In genomic region chrX:40145001-40145631, GRCh38 we compare ENCODE assay signal across 11 cellular contexts. TPM values are rescaled to one million over a fixed set of nuclear protein-coding genes. Genes with fewer than 3 reads are reported as not detected.
DNase-seq lines count a peak whose midpoint lies in the region; ATAC-seq, FAIRE-seq and TF ChIP-seq lines count a peak whose summit lies in the region.
"Had no signal": no experiment of that assay in that cellular context is flagged by ENCODE, and none has a peak within 500 bp of the region (broad histone marks: within the 10 kb centered on the region; RNA-seq: fewer than 3 reads in every experiment).

No MANE protein-coding gene starts in this region.

- WGBS in K562 (ENCODE audit: insufficient coverage, low coverage, missing lambda C conversion rate): 95% methylated on average over 12 of the region's 39 CpGs
- WGBS in thymus: 20% methylated on average over 39 of the region's 39 CpGs

- H4K20me1 ChIP-seq in K562 (replicated peaks; ENCODE audit: control insufficient read depth, insufficient read depth, low read length): no peaks in the 10 kb centered on the region

- H3K4me3 ChIP-seq in K562 (no peak overlapping the region), thymus (ENCODE audit: low read length) (peak overlapping the region; percentile 51)

- TF ChIP-seq CTCF in K562 (IDR thresholded peaks at IDR 0.05 in 2 of 3, conservative IDR thresholded peaks at IDR 0.05 in 1 of 3; ENCODE audit: insufficient read depth in 2 of 3, low read depth in 1 of 3, low read length in 3 of 3): no peak

- no peak for FAIRE-seq in K562 (lab: Jason Lieb, UNC)
- FAIRE-seq: TTC549 had no signal

- in situ Hi-C loops in K562 (cut with MboI): no loop called here

- ATAC-seq in K562: no peak
- no peak for ATAC-seq in GM21717 (IDR thresholded peaks at IDR 0.05; ENCODE audit: unreplicated experiment)

- peaks cover 22% of the 10 kb centered on the region for H3K79me2 ChIP-seq in K562 (ENCODE audit: control insufficient read depth, insufficient read depth, low read length)

- BruUV-seq in K562 (replicated peaks; lab: Mats Ljungman, UMichigan): no TSS peak

- POLR2A ChIA-PET in K562 (lab: Yijun Ruan, JAX): interaction anchor here (1.0 kb wide), 1 partner anchor 37 kb away, joined by 4 read pairs; no protein-coding TSS in a partner anchor

- H3K27ac ChIP-seq in K562 (ENCODE audit: extremely low read depth, low read depth, low read length) (no peak overlapping the region), thymus (ENCODE audit: low read depth) (no peak overlapping the region)
- H3K27ac ChIP-seq: epithelial cell of prostate had no signal

- CTCF ChIA-PET in K562 (lab: Yijun Ruan, JAX; ENCODE audit: low intra/inter-chr PET ratio): no interaction called here

- no peak overlapping the region for H3K4me2 ChIP-seq in K562 (ENCODE audit: insufficient read depth, low read length)

- H3K9ac ChIP-seq in K562 (ENCODE audit: insufficient read depth in 1 of 2, low read depth in 2 of 2, low read length in 2 of 2): no peak overlapping the region

- DNase-seq in NCI-H82 (lab: John Stamatoyannopoulos, UW) (peak; percentile 55), NCI-H82 treated with DMSO at 0.1 percent for 48 hours (lab: John Stamatoyannopoulos, UW; ENCODE audit: unreplicated experiment) (no peak), K562 (ENCODE audit: extremely low read depth in 1 of 4, low spot score in 3 of 4) (no peak), left kidney (ENCODE audit: low read depth, low spot score) (peak; percentile 66), HuH-7 (ENCODE audit: low spot score) (no peak), DMS79 treated with DMSO at 0.1 percent for 48 hours (lab: John Stamatoyannopoulos, UW) (no peak)
- DNase-seq: ACHN had no signal

- TF ChIP-seq EP300 in K562 (IDR thresholded peaks at IDR 0.05; ENCODE audit: low read length): no peak

- no peak for TF ChIP-seq RAD21 in K562 (CRISPR knock-in tag; conservative IDR thresholded peaks at IDR 0.05 in 1 of 2, IDR thresholded peaks at IDR 0.05 in 1 of 2)

- H3K9me3 ChIP-seq in K562 (replicated peaks; ENCODE audit: control insufficient read depth, insufficient read depth, low read depth, low read length): no peaks in the 10 kb centered on the region
- H3K9me3 ChIP-seq in thymus (ENCODE audit: control insufficient read depth): no peaks in the 10 kb centered on the region

- H2AFZ ChIP-seq in K562 (ENCODE audit: low read depth, low read length): no peak overlapping the region

- no peak for TF ChIP-seq POLR2A in K562 (conservative IDR thresholded peaks at IDR 0.05)

- H3K36me3 ChIP-seq in K562 (ENCODE audit: control insufficient read depth, insufficient read depth, low read length) (no peaks in the 10 kb centered on the region), thymus (ENCODE audit: control insufficient read depth, insufficient read depth) (no peaks in the 10 kb centered on the region)

- no peaks in the 10 kb centered on the region for H3K9me1 ChIP-seq in K562 (ENCODE audit: control insufficient read depth, insufficient read depth, low read length)

- H3K4me1 ChIP-seq in K562 (replicated peaks in 1 of 2; ENCODE audit: control insufficient read depth in 2 of 2, insufficient read depth in 2 of 2, low read length in 2 of 2): peaks cover 32 to 60% of the 10 kb centered on the region in 2 experiments
- H3K4me1 ChIP-seq in thymus (ENCODE audit: control insufficient read depth, insufficient read depth, low read length): peaks cover 12% of the 10 kb centered on the region

- intact Hi-C loops in K562 (cut with micrococcal nuclease): no loop called here

- H3K27me3 ChIP-seq in K562 (ENCODE audit: control insufficient read depth in 2 of 2, insufficient read depth in 2 of 2, low read length in 2 of 2) (no peaks in the 10 kb centered on the region), thymus (ENCODE audit: control insufficient read depth, insufficient read depth) (no peaks in the 10 kb centered on the region)

TF ChIP-seq in K562, 482 proteins besides CTCF, POLR2A, EP300 and RAD21:
- no peak for TF ChIP-seq STAT5B (CRISPR knock-in tag; IDR thresholded peaks at IDR 0.05)
- TF ChIP-seq ZBTB33 (CRISPR knock-in tag; IDR thresholded peaks at IDR 0.05): peak; percentile 57

RNA-seq across cellular contexts. Expression of gene BCOR, which starts 47.4 kb away (rescaled TPM):
- 128 and 140 TPM in 2 replicates for total RNA-seq in K562 (2011; cell fraction: chromatin; rRNA removed; ENCODE audit: low replicate concordance)
- total RNA-seq in K562 (2011; cell fraction: nucleolus; rRNA removed): 71.6 and 74.4 TPM in 2 replicates
- 97.0 and 135 TPM in 2 replicates for total RNA-seq in K562 (2011; cell fraction: nucleoplasm; rRNA removed)
- 73.7 and 76.0 TPM in 2 replicates for total RNA-seq in K562 (2014; rRNA removed)
- total RNA-seq in K562 (2014; rRNA removed; fragmentation: Illumina TruSeq; extraction: Trizol): 37.6 and 37.9 TPM in 2 replicates
- 33.0 and 36.6 TPM in 2 replicates for total RNA-seq in K562 (2015; rRNA removed; fragmentation: Illumina TruSeq; extraction: Trizol)
- total RNA-seq in K562 (2021): 98.3 and 113 TPM in 2 replicates
- polyA plus RNA-seq in K562 (2011; rRNA removed): 27.5 and 28.1 TPM in 2 replicates
- 30.1 and 38.0 TPM in 2 replicates for polyA plus RNA-seq in K562 (2011; cell fraction: cytosol; rRNA removed)
- polyA plus RNA-seq in K562 (2011; cell fraction: nucleus; rRNA removed): 64.0 and 93.7 TPM in 2 replicates
- polyA plus RNA-seq in K562 (2012): 72.8 and 76.1 TPM in 2 replicates
- polyA plus RNA-seq in K562 (2014; fragmentation: Illumina TruSeq; extraction: Trizol): 88.1 and 98.5 TPM in 2 replicates
- polyA plus RNA-seq in K562 (2014; fragmentation: Nextera tagmentation; extraction: Ambion mirVana): 10 to 100 TPM; 32.0 to 37.4 TPM
- polyA plus RNA-seq in K562 (2014; rRNA removed): 44.4 and 64.6 TPM in 2 replicates
- polyA minus RNA-seq in K562 (2011; rRNA and poly(A)+ RNA removed): 40.5 and 49.5 TPM in 2 replicates
- polyA minus RNA-seq in K562 (2011; cell fraction: cytosol; rRNA and poly(A)+ RNA removed): 105 and 120 TPM in 2 replicates
- 36.9 and 50.0 TPM in 2 replicates for polyA minus RNA-seq in K562 (2011; cell fraction: nucleus; rRNA and poly(A)+ RNA removed)
- polyA plus RNA-seq in thymus: 24.4 TPM

Comparison
In these comparisons a context has a peak if more than half of its experiments do, and no peak if none do; other contexts are left out.
1. DNase-seq: peak in NCI-H82 (single experiment) and left kidney (single experiment); none in NCI-H82 treated with DMSO at 0.1 percent for 48 hours (single experiment), K562 (0 of 4), HuH-7 (single experiment) and DMS79 treated with DMSO at 0.1 percent for 48 hours (single experiment).